ENCODE assay signal across 10 cellular contexts in the genomic region with DNA sequence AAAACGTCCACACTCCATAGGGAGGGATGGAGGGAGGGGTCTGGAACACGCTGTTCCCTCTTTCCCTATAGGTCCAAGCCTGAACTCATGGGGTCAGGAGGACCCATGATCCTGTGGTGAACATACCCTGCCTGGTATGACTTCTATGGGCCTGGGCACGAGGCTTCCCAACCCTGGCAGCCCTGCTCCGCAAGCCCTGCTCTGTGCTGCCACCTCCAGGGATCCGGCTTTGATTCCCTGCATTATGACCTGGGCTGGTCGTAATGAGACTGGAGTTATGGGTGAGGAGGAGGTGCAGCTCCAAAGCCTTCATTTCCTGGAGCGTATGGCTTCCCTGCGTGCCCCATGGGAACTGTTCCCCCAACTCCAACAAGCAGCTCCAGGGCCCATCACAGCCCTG. TPM values are rescaled to one million over a fixed set of nuclear protein-coding genes. Genes with fewer than 3 reads are reported as not detected.
A peak's percentile ranks its signal among the peaks of the same experiment; 100 is the strongest.
DNase-seq lines count a peak whose midpoint lies in the region; ATAC-seq and TF ChIP-seq lines count a peak whose summit lies in the region.
"Had no signal": no experiment of that assay in that cellular context is flagged by ENCODE, and none has a peak within 500 bp of the region (broad histone marks: within the 10 kb centered on the region; RNA-seq: fewer than 3 reads in every experiment).

No MANE protein-coding gene starts in this region.

- H3K4me3 ChIP-seq in BE2C (ENCODE audit: low read depth, low read length), result no peak overlapping the region
- no peak overlapping the region for H3K4me3 ChIP-seq in WERI-Rb-1 (ENCODE audit: low read depth, low read length)
- H3K4me3 ChIP-seq: hepatocyte had no signal

- H3K27me3 ChIP-seq in BE2C (no peaks in the 10 kb centered on the region), WERI-Rb-1 (ENCODE audit: insufficient read depth, low read depth, severe bottlenecking) (no peaks in the 10 kb centered on the region)

- H3K27me3 Mint-ChIP-seq in HFFc6 (ENCODE audit: insufficient read depth), result peaks cover 52% of the 10 kb centered on the region
- H3K27me3 Mint-ChIP-seq in natural killer cell treated with Interleukin-12 subunit alpha and Interleukin-12 subunit beta and Interleukin-15 and Interleukin-18, amount 100 ng/mL, for 72 hours, result peaks cover 42 to 49% of the 10 kb centered on the region in 2 donors

- no peak overlapping the region for H3K27ac ChIP-seq in WERI-Rb-1
- H3K27ac ChIP-seq: hepatocyte had no signal

- no peak overlapping the region for H3K4me3 Mint-ChIP-seq in HFFc6
- no peak overlapping the region for H3K4me3 Mint-ChIP-seq in natural killer cell treated with Interleukin-12 subunit alpha and Interleukin-12 subunit beta and Interleukin-15 and Interleukin-18, amount 100 ng/mL, for 72 hours
- H3K4me3 Mint-ChIP-seq: activated naive CD4-positive, alpha-beta T cell treated with anti-CD3 and anti-CD28 coated beads, Interleukin-2, amount 10 ng/mL, durations not matched to agents 7 days and 5 days had no signal

- no peak overlapping the region for H3K27ac Mint-ChIP-seq in HFFc6
- H3K27ac Mint-ChIP-seq in natural killer cell treated with Interleukin-12 subunit alpha and Interleukin-12 subunit beta and Interleukin-15 and Interleukin-18, amount 100 ng/mL, for 72 hours, result no peak overlapping the region
- H3K27ac Mint-ChIP-seq: activated naive CD4-positive, alpha-beta T cell treated with anti-CD3 and anti-CD28 coated beads, Interleukin-2, amount 10 ng/mL, durations not matched to agents 7 days and 5 days had no signal

- H3K9me3 Mint-ChIP-seq in HFFc6, result no peaks in the 10 kb centered on the region
- no peaks in the 10 kb centered on the region for H3K9me3 Mint-ChIP-seq in natural killer cell treated with Interleukin-12 subunit alpha and Interleukin-12 subunit beta and Interleukin-15 and Interleukin-18, amount 100 ng/mL, for 72 hours
- H3K9me3 Mint-ChIP-seq: activated naive CD4-positive, alpha-beta T cell treated with anti-CD3 and anti-CD28 coated beads, Interleukin-2, amount 10 ng/mL, durations not matched to agents 7 days and 5 days had no signal

- no peaks in the 10 kb centered on the region for H3K4me1 Mint-ChIP-seq in HFFc6 (ENCODE audit: low read depth)
- no peaks in the 10 kb centered on the region for H3K4me1 Mint-ChIP-seq in natural killer cell treated with Interleukin-12 subunit alpha and Interleukin-12 subunit beta and Interleukin-15 and Interleukin-18, amount 100 ng/mL, for 72 hours (ENCODE audit: low read depth in 2 of 2)
- H3K4me1 Mint-ChIP-seq: activated naive CD4-positive, alpha-beta T cell treated with anti-CD3 and anti-CD28 coated beads, Interleukin-2, amount 10 ng/mL, durations not matched to agents 7 days and 5 days had no signal

- DNase-seq in BE2C (peak; percentile 76), HFFc6 (no peak), WERI-Rb-1 (peak; percentile 77), left lobe of liver (ENCODE audit: low spot score) (no peak), SKM-1 treated with dmso at 0.1 percent for 144 hours (lab: John Stamatoyannopoulos, UW; ENCODE audit: unreplicated experiment) (no peak)
- no peak for DNase-seq in activated CD4-positive, alpha-beta T cell treated with anti-CD3 and anti-CD28 coated beads, Interleukin-2, amount 50 U/mL, for 4 hours
- no peak for DNase-seq in natural killer cell treated with Interleukin-12 subunit alpha and Interleukin-12 subunit beta and Interleukin-15 and Interleukin-18, amount 100 ng/mL, for 72 hours (ENCODE audit: low spot score)
- DNase-seq: activated naive CD4-positive, alpha-beta T cell treated with anti-CD3 and anti-CD28 coated beads, Interleukin-2, amount 10 ng/mL, durations not matched to agents 7 days and 5 days had no signal

- peaks cover 23% of the 10 kb centered on the region for H3K4me1 ChIP-seq in BE2C

- H3K9me3 ChIP-seq in BE2C (no peaks in the 10 kb centered on the region), WERI-Rb-1 (ENCODE audit: severe bottlenecking) (no peaks in the 10 kb centered on the region)

- TF ChIP-seq CTCF in BE2C (IDR thresholded peaks at IDR 0.05; ENCODE audit: low read depth, low read length) (peak; percentile 86), HFFc6 (IDR thresholded peaks at IDR 0.05) (peak; percentile 43; the same call in 1 of the 2 replicates), WERI-Rb-1 (IDR thresholded peaks at IDR 0.05; ENCODE audit: low read depth, low read length) (peak; percentile 77)

- H3K36me3 ChIP-seq in BE2C (no peaks in the 10 kb centered on the region), WERI-Rb-1 (no peaks in the 10 kb centered on the region; the same call in 1 of the 2 replicates)

- ATAC-seq in left lobe of liver (peak; percentile 59), HG03354 (IDR thresholded peaks at IDR 0.05; ENCODE audit: poor library complexity, severe bottlenecking, unreplicated experiment) (no peak)
- no peak for ATAC-seq in natural killer cell treated with Interleukin-12 subunit alpha and Interleukin-12 subunit beta and Interleukin-15 and Interleukin-18, amount 100 ng/mL, for 72 hours

- no peaks in the 10 kb centered on the region for H3K36me3 Mint-ChIP-seq in HFFc6 (ENCODE audit: low read depth)
- H3K36me3 Mint-ChIP-seq in natural killer cell treated with Interleukin-12 subunit alpha and Interleukin-12 subunit beta and Interleukin-15 and Interleukin-18, amount 100 ng/mL, for 72 hours, result no peaks in the 10 kb centered on the region
- H3K36me3 Mint-ChIP-seq: activated naive CD4-positive, alpha-beta T cell treated with anti-CD3 and anti-CD28 coated beads, Interleukin-2, amount 10 ng/mL, durations not matched to agents 7 days and 5 days had no signal

RNA-seq across cellular contexts. Expression of a gene that starts 54.9 kb away (rescaled TPM):
- 0.54 TPM for polyA plus RNA-seq in BE2C (2012; ENCODE audit: insufficient read depth, insufficient read length, low read depth)
- total RNA-seq in HFFc6 (2021; fragmentation: NEBNext Ultra II Directional; extraction: Animal tissue kit (Norgen Biotek cat#: 25700)), result not detected
- total RNA-seq in left lobe of liver, result 0.08 TPM
- not detected for total RNA-seq in natural killer cell treated with Interleukin-12 subunit alpha and Interleukin-12 subunit beta and Interleukin-15 and Interleukin-18, amount 100 ng/mL, for 72 hours
- total RNA-seq: hepatocyte had no signal
- polyA plus RNA-seq: hepatocyte had no signal

Comparison
In these comparisons a context has a peak if more than half of its experiments do, and no peak if none do; other contexts are left out.
1. DNase-seq: peak in BE2C (single experiment) and WERI-Rb-1 (single experiment); none in HFFc6 (single experiment), left lobe of liver (single experiment), activated CD4-positive, alpha-beta T cell treated with anti-CD3 and anti-CD28 coated beads, Interleukin-2, amount 50 U/mL, for 4 hours (0 of 2), natural killer cell treated with Interleukin-12 subunit alpha and Interleukin-12 subunit beta and Interleukin-15 and Interleukin-18, amount 100 ng/mL, for 72 hours (single experiment) and SKM-1 treated with dmso at 0.1 percent for 144 hours (single experiment).
2. Peak in every context shown above with its lines, with median percentiles within 50 percentile points of each other: CTCF ChIP-seq.